Comparison of ENCODE assay signal across 32 cellular contexts in genomic region chr12:86173044-86173443, GRCh38.
"Had no signal": no experiment of that assay in that cellular context is flagged by ENCODE, and none has a peak within 500 bp of the region (broad histone marks: within the 10 kb centered on the region; RNA-seq: fewer than 3 reads in every experiment).

No MANE protein-coding gene starts in this region.

- H3K4me3 ChIP-seq: ascending aorta, cardiac muscle cell had no signal

- H3K4me1 ChIP-seq: ascending aorta had no signal

- H3K9me3 ChIP-seq: ascending aorta had no signal

- H3K27ac ChIP-seq: ascending aorta, cardiac muscle cell, VCaP had no signal

- DNase-seq: activated B cell treated with CpG ODN at 0.5 μM for 24 hours; activated CD4-positive, alpha-beta memory T cell treated with anti-CD3 and anti-CD28 coated beads for 36 hours; activated CD4-positive, alpha-beta T cell treated with anti-CD3 and anti-CD28 coated beads for 4 hours; activated CD4-positive, alpha-beta T cell treated with anti-CD3 and anti-CD28 coated beads, Interleukin-2, amount 10 ng/mL, durations not matched to agents 24 days and 14 days; activated CD4-positive, alpha-beta T cell treated with anti-CD3 and anti-CD28 coated beads, Interleukin-2, amount 50 U/mL, for 1 hour; activated CD4-positive, alpha-beta T cell treated with anti-CD3 and anti-CD28 coated beads, Interleukin-2, amount 50 U/mL, for 4 hours; activated CD4-positive, CD25-positive, alpha-beta regulatory T cell treated with anti-CD3 and anti-CD28 coated beads, Interleukin-2, amount 50 U/mL, for 72 hours; activated CD8-positive, alpha-beta memory T cell treated with anti-CD3 and anti-CD28 coated beads, Interleukin-2, amount 50 U/mL, for 4 hours; activated CD8-positive, alpha-beta T cell treated with anti-CD3 and anti-CD28 coated beads for 36 hours; activated effector memory CD4-positive, alpha-beta T cell treated with anti-CD3 and anti-CD28 coated beads, Interleukin-2, amount 50 U/mL, for 16 hours; activated gamma-delta T cell treated with Interleukin-2 at 50 U/mL for 16 hours; activated naive CD4-positive, alpha-beta T cell; activated naive CD4-positive, alpha-beta T cell treated with anti-CD3 and anti-CD28 coated beads for 36 hours; activated naive CD8-positive, alpha-beta T cell treated with anti-CD3 and anti-CD28 coated beads, Interleukin-2, amount 10 ng/mL, durations not matched to agents 7 days and 5 days; activated naive CD8-positive, alpha-beta T cell treated with anti-CD3 and anti-CD28 coated beads, Interleukin-2, amount 50 U/mL, for 24 hours; activated T-cell treated with anti-CD3 and anti-CD28 coated beads for 4 hours; activated T-cell treated with anti-CD3 and anti-CD28 coated beads, Interleukin-2, amount 50 U/mL, for 1 hour; activated T-cell treated with anti-CD3 and anti-CD28 coated beads, Interleukin-2, amount 50 U/mL, for 4 hours; activated T-cell treated with anti-CD3 and anti-CD28 coated beads, Interleukin-2, amount 50 U/mL, for 72 hours; amygdala; anterior cingulate cortex; caudate nucleus; cerebellar nuclear complex; T-helper 1 cell; T-helper 2 cell; T-helper 9 cell had no signal

- H3K36me3 ChIP-seq: ascending aorta, cardiac muscle cell had no signal

- FAIRE-seq: bronchial epithelial cell, TTC549 had no signal

- H3K27me3 ChIP-seq: ascending aorta, cardiac muscle cell had no signal

- ATAC-seq: activated CD8-positive, alpha-beta T cell treated with anti-CD3 and anti-CD28 coated beads for 36 hours; activated naive CD8-positive, alpha-beta T cell treated with anti-CD3 and anti-CD28 coated beads, Interleukin-2, amount 50 U/mL, for 24 hours; activated T-cell treated with anti-CD3 and anti-CD28 coated beads, Interleukin-2, amount 50 U/mL, for 4 hours; activated T-cell treated with anti-CD3 and anti-CD28 coated beads, Interleukin-2, amount 50 U/mL, for 72 hours; activated T-helper 17 cell treated with anti-CD3 and anti-CD28 coated beads, Interleukin-2, amount 50 U/mL, for 72 hours had no signal
